In genomic region chr2:28958689-28959088, GRCh38 we compare ENCODE assay signal across 8 cellular contexts. TPM values are rescaled to one million over a fixed set of nuclear protein-coding genes. Genes with fewer than 3 reads are reported as not detected.
DNase-seq lines count a peak whose midpoint lies in the region; ATAC-seq and TF ChIP-seq lines count a peak whose summit lies in the region.

No MANE protein-coding gene starts in this region.

- no peaks in the 10 kb centered on the region for H3K9me3 Mint-ChIP-seq in Calu3 (ENCODE audit: low read depth, unreplicated experiment)
- H3K9me3 Mint-ChIP-seq in activated CD4-positive, alpha-beta memory T cell treated with anti-CD3 and anti-CD28 coated beads, Interleukin-2, amount 10 ng/mL, durations not matched to agents 7 days and 5 days: no peaks in the 10 kb centered on the region
- H3K9me3 Mint-ChIP-seq in naive thymus-derived CD8-positive, alpha-beta T cell: no peaks in the 10 kb centered on the region

- CTCF ChIA-PET in Calu3 (lab: Charles Lee): interaction anchor here (0.6 kb wide), 1 partner anchor 350 kb away, joined by 4 read pairs; no protein-coding TSS in a partner anchor
- CTCF ChIA-PET in activated CD4-positive, alpha-beta memory T cell treated with anti-CD3 and anti-CD28 coated beads, Interleukin-2, amount 10 ng/mL, durations not matched to agents 7 days and 5 days (lab: Charles Lee): interaction anchor here (0.8 to 2.4 kb wide), 15 partner anchors 9 to 350 kb away, joined by 3 to 15 read pairs (median 5); no protein-coding TSS in a partner anchor

- no peaks in the 10 kb centered on the region for H3K27me3 Mint-ChIP-seq in Calu3 (ENCODE audit: unreplicated experiment)
- H3K27me3 Mint-ChIP-seq in activated CD4-positive, alpha-beta memory T cell treated with anti-CD3 and anti-CD28 coated beads, Interleukin-2, amount 10 ng/mL, durations not matched to agents 7 days and 5 days: peaks cover 3% of the 10 kb centered on the region
- peaks cover 0 to 3% (median 0%) of the 10 kb centered on the region in 5 donors for H3K27me3 Mint-ChIP-seq in naive thymus-derived CD8-positive, alpha-beta T cell

- intact Hi-C loops in Calu3 (cut with micrococcal nuclease; ENCODE audit: unreplicated experiment): loop anchor here (1.0 to 10.0 kb wide), 3 partner anchors 55 to 238 kb away; partner anchors contain the start of gene CLIP4

- peaks cover 3% of the 10 kb centered on the region for H3K36me3 Mint-ChIP-seq in Calu3 (ENCODE audit: insufficient read depth, unreplicated experiment)
- no peaks in the 10 kb centered on the region for H3K36me3 Mint-ChIP-seq in activated CD4-positive, alpha-beta memory T cell treated with anti-CD3 and anti-CD28 coated beads, Interleukin-2, amount 10 ng/mL, durations not matched to agents 7 days and 5 days (ENCODE audit: low read depth)
- H3K36me3 Mint-ChIP-seq in naive thymus-derived CD8-positive, alpha-beta T cell: no peaks in the 10 kb centered on the region

- TF ChIP-seq CTCF in Calu3 (IDR thresholded peaks at IDR 0.05; ENCODE audit: unreplicated experiment): peak; percentile 72

- peak; percentile 65 for DNase-seq in Calu3
- peak; percentile 90 to 97 for DNase-seq in NCI-H524 (lab: John Stamatoyannopoulos, UW)
- DNase-seq in activated CD4-positive, alpha-beta memory T cell treated with anti-CD3 and anti-CD28 coated beads, Interleukin-2, amount 10 ng/mL, durations not matched to agents 7 days and 5 days: peak; percentile 50
- peak; percentile 65 for DNase-seq in fibroblast of gingiva (ENCODE audit: low read depth)
- peak in 7 of 10 donors; percentile 21 to 69 (median 45) for DNase-seq in naive thymus-derived CD8-positive, alpha-beta T cell

- ATAC-seq in HG02642 (IDR thresholded peaks at IDR 0.05; ENCODE audit: poor library complexity, unreplicated experiment) (peak; percentile 53), GM21447 (IDR thresholded peaks at IDR 0.05; ENCODE audit: unreplicated experiment) (no peak), GM18519 (IDR thresholded peaks at IDR 0.05; ENCODE audit: low FRiP score, unreplicated experiment) (no peak)
- peak; percentile 56 to 58 for ATAC-seq in naive thymus-derived CD8-positive, alpha-beta T cell

- peaks cover 8% of the 10 kb centered on the region for H3K4me1 Mint-ChIP-seq in Calu3 (ENCODE audit: low read depth, unreplicated experiment)
- peaks cover 8% of the 10 kb centered on the region for H3K4me1 Mint-ChIP-seq in activated CD4-positive, alpha-beta memory T cell treated with anti-CD3 and anti-CD28 coated beads, Interleukin-2, amount 10 ng/mL, durations not matched to agents 7 days and 5 days
- H3K4me1 Mint-ChIP-seq in naive thymus-derived CD8-positive, alpha-beta T cell: peaks cover 2 to 15% (median 9%) of the 10 kb centered on the region in 4 donors

- no peak overlapping the region for H3K27ac Mint-ChIP-seq in Calu3 (ENCODE audit: unreplicated experiment)
- no peak overlapping the region for H3K27ac Mint-ChIP-seq in activated CD4-positive, alpha-beta memory T cell treated with anti-CD3 and anti-CD28 coated beads, Interleukin-2, amount 10 ng/mL, durations not matched to agents 7 days and 5 days
- peak overlapping the region in 2 of 10 donors; percentile 7 to 35 for H3K27ac Mint-ChIP-seq in naive thymus-derived CD8-positive, alpha-beta T cell

- POLR2A ChIA-PET in activated CD4-positive, alpha-beta memory T cell treated with anti-CD3 and anti-CD28 coated beads, Interleukin-2, amount 10 ng/mL, durations not matched to agents 7 days and 5 days (lab: Charles Lee): interaction anchor here (0.9 to 1.3 kb wide), 2 partner anchors 53 to 56 kb away, joined by 3 to 8 read pairs; no protein-coding TSS in a partner anchor
- POLR2A ChIA-PET in naive thymus-derived CD8-positive, alpha-beta T cell (lab: Charles Lee): interaction anchor here (0.7 to 0.9 kb wide), 2 partner anchors 56 to 270 kb away, joined by 4 to 5 read pairs; no protein-coding TSS in a partner anchor

- BruUV-seq in Calu3 (replicated peaks; lab: Mats Ljungman, UMichigan): no TSS peak

- no peak overlapping the region for H3K4me3 Mint-ChIP-seq in Calu3 (ENCODE audit: low read depth, unreplicated experiment)
- H3K4me3 Mint-ChIP-seq in activated CD4-positive, alpha-beta memory T cell treated with anti-CD3 and anti-CD28 coated beads, Interleukin-2, amount 10 ng/mL, durations not matched to agents 7 days and 5 days: no peak overlapping the region
- no peak overlapping the region for H3K4me3 Mint-ChIP-seq in naive thymus-derived CD8-positive, alpha-beta T cell

RNA-seq across cellular contexts. Expression of gene TOGARAM2, which starts 22.4 kb away (rescaled TPM):
- total RNA-seq in Calu3 (2022): 0.47 and 0.85 TPM in 2 replicates
- 10 to 100 TPM in 1 of 2 experiments, 1 to 10 TPM in 1; 8.9 to 10.3 TPM for total RNA-seq in activated CD4-positive, alpha-beta memory T cell treated with anti-CD3 and anti-CD28 coated beads, Interleukin-2, amount 10 ng/mL, durations not matched to agents 7 days and 5 days
- under 1 TPM; 0.47 to 0.75 TPM for total RNA-seq in naive thymus-derived CD8-positive, alpha-beta T cell
- 1 to 10 TPM in 1 of 3 donors, under 1 TPM in 1, not detected in 1; 0.32 to 1.9 TPM for polyA plus RNA-seq in naive thymus-derived CD8-positive, alpha-beta T cell

Comparison
In these comparisons a context has a peak if more than half of its experiments do, and no peak if none do; other contexts are left out.
1. ATAC-seq: peak in HG02642 (single experiment) and naive thymus-derived CD8-positive, alpha-beta T cell (2 of 2); none in GM21447 (single experiment) and GM18519 (single experiment).
2. Peak in every context shown above with its lines, with median percentiles within 50 percentile points of each other: DNase-seq.